Comparison of ENCODE assay signal across 1 cellular context in the genomic region with DNA sequence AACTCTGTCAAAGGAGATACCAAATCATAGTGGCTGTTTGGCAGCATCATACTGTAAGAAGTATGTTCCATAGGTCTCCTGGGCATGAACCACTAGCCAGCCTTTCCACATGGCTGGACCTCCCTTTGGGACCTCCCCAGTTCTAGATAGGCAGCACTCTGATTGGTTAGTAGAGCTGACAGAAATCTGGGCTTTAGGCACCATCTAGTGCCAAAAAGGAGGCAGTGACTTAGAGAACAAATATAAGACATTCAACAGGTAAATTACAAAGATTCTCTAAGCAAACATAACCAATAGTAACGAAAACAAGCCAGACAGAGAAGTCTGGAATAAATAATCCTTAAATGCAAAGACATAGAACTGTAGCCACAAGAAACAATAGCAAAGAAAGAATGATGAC.
TF ChIP-seq lines count a peak whose summit lies in the region.

No MANE protein-coding gene starts in this region.

TF ChIP-seq in HEK293, 187 proteins besides CTCF, POLR2A, EP300 and RAD21 (continued from another document):
- TF ChIP-seq, protein P1, sequence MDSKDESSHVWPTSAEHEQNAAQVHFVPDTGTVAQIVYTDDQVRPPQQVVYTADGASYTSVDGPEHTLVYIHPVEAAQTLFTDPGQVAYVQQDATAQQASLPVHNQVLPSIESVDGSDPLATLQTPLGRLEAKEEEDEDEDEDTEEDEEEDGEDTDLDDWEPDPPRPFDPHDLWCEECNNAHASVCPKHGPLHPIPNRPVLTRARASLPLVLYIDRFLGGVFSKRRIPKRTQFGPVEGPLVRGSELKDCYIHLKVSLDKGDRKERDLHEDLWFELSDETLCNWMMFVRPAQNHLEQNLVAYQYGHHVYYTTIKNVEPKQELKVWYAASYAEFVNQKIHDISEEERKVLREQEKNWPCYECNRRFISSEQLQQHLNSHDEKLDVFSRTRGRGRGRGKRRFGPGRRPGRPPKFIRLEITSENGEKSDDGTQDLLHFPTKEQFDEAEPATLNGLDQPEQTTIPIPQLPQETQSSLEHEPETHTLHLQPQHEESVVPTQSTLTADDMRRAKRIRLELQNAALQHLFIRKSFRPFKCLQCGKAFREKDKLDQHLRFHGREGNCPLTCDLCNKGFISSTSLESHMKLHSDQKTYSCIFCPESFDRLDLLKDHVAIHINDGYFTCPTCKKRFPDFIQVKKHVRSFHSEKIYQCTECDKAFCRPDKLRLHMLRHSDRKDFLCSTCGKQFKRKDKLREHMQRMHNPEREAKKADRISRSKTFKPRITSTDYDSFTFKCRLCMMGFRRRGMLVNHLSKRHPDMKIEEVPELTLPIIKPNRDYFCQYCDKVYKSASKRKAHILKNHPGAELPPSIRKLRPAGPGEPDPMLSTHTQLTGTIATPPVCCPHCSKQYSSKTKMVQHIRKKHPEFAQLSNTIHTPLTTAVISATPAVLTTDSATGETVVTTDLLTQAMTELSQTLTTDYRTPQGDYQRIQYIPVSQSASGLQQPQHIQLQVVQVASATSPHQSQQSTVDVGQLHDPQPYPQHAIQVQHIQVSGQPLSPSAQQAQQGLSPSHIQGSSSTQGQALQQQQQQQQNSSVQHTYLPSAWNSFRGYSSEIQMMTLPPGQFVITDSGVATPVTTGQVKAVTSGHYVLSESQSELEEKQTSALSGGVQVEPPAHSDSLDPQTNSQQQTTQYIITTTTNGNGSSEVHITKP (tag by site-specific recombination; IDR thresholded peaks at IDR 0.05) = no peak
- TF ChIP-seq MZF1 (tag by site-specific recombination; IDR thresholded peaks at IDR 0.05; ENCODE audit: borderline replicate concordance) (no peak), REPIN1 (tag by site-specific recombination; IDR thresholded peaks at IDR 0.05; ENCODE audit: low read depth) (no peak)
